Comparison of ENCODE assay signal across 1 cellular context in genomic region chr5:160466121-160466520, GRCh38.
TF ChIP-seq lines count a peak whose summit lies in the region.

No MANE protein-coding gene starts in this region.

TF ChIP-seq in IMR-90, 13 proteins besides CTCF, POLR2A, EP300 and RAD21:
- TF ChIP-seq ELK1 (IDR thresholded peaks at IDR 0.05; ENCODE audit: borderline replicate concordance, low read depth, low read length) = no peak
- no peak for TF ChIP-seq MAZ (IDR thresholded peaks at IDR 0.05; ENCODE audit: borderline replicate concordance, low read depth, low read length)
- no peak for TF ChIP-seq SMC3 (IDR thresholded peaks at IDR 0.05; ENCODE audit: low read depth, low read length)
- TF ChIP-seq MAFK (IDR thresholded peaks at IDR 0.05; ENCODE audit: low read depth, low read length) = no peak
- TF ChIP-seq CEBPB (IDR thresholded peaks at IDR 0.05; ENCODE audit: low read depth, low read length) = no peak
- no peak for TF ChIP-seq BHLHE40 (IDR thresholded peaks at IDR 0.05; ENCODE audit: low read depth, low read length)
- TF ChIP-seq MXI1 (IDR thresholded peaks at IDR 0.05; ENCODE audit: borderline replicate concordance, low read depth, low read length) = no peak
- no peak for TF ChIP-seq NFE2L2 (IDR thresholded peaks at IDR 0.05; ENCODE audit: low read depth, low read length)
- no peak for TF ChIP-seq USF2 (IDR thresholded peaks at IDR 0.05; ENCODE audit: low read depth, low read length)
- TF ChIP-seq FOS (IDR thresholded peaks at IDR 0.05; ENCODE audit: low read depth, low read length) = no peak
- TF ChIP-seq RCOR1 (IDR thresholded peaks at IDR 0.05; ENCODE audit: insufficient replicate concordance, low read length) = no peak
- TF ChIP-seq RFX5 (IDR thresholded peaks at IDR 0.05; ENCODE audit: low read depth, low read length) = no peak
- TF ChIP-seq CHD1 (IDR thresholded peaks at IDR 0.05; ENCODE audit: low read depth, low read length) = no peak
